ENCODE assay signal across 27 cellular contexts in the genomic region with DNA sequence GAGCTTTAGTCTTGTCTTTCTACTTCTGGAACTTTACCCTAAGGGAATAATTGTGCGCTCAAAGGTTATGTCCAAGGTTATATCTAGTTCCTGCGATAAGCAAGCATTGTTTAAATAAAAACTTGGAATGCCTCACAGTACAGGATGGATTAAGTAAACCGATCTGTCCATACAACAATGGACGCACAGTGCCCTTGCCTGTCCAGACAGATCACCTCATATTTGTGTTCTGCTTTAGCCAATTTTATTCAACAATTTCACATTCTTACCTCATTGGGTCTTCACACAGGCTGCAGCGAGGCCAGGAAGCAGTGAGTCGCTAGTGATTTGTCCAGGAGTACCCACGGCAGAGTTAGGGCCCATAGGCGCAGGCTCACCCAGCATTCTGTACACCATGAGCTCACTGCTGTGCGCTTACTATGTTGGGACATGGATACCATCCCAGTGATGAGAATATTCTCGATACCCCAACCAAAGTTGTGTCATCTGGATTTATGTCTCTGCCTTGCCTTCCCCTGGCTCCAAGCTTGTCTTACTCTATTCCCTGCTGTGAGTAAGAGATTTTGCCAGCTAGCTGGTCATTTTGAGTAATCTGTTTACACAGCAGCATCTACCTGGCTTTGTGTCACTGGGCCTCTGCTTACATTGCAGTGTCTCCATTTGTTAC. TPM values are rescaled to one million over a fixed set of nuclear protein-coding genes. Genes with fewer than 3 reads are reported as not detected.
DNase-seq lines count a peak whose midpoint lies in the region; ATAC-seq and TF ChIP-seq lines count a peak whose summit lies in the region.
"Had no signal": no experiment of that assay in that cellular context is flagged by ENCODE, and none has a peak within 500 bp of the region (broad histone marks: within the 10 kb centered on the region; RNA-seq: fewer than 3 reads in every experiment).

No MANE protein-coding gene starts in this region.

- H3K4me2 ChIP-seq in GM23248 (ENCODE audit: unreplicated experiment): no peak overlapping the region
- H3K4me2 ChIP-seq: PC-9 had no signal

- H3K36me3 Mint-ChIP-seq in MCF 10A (ENCODE audit: insufficient read depth, unreplicated experiment): peaks cover 10% of the 10 kb centered on the region
- H3K36me3 Mint-ChIP-seq: CD4-positive, alpha-beta memory T cell had no signal

- H3K9ac ChIP-seq in GM23248: no peak overlapping the region

- no peaks in the 10 kb centered on the region for H3K27me3 ChIP-seq in GM23248 (replicated peaks; ENCODE audit: insufficient read depth)
- no peaks in the 10 kb centered on the region for H3K27me3 ChIP-seq in right lobe of liver

- H3K36me3 ChIP-seq in GM23248 (ENCODE audit: low read depth): no peaks in the 10 kb centered on the region
- H3K36me3 ChIP-seq in right lobe of liver: no peaks in the 10 kb centered on the region
- H3K36me3 ChIP-seq: left ventricle myocardium inferior had no signal

- H3F3A ChIP-seq in GM23248 (ENCODE audit: insufficient read depth): no peaks in the 10 kb centered on the region

- H3K4me1 ChIP-seq in GM23248 (ENCODE audit: insufficient read depth): no peaks in the 10 kb centered on the region
- peaks cover 0 to 9% (median 0%) of the 10 kb centered on the region in 4 donors for H3K4me1 ChIP-seq in right lobe of liver
- H3K4me1 ChIP-seq: left ventricle myocardium inferior had no signal

- intact Hi-C loops in MCF 10A (cut with micrococcal nuclease) (no loop called here), right lobe of liver (cut with DNase I) (no loop called here), Right ventricle myocardium superior (cut with DNase I) (no loop called here)

- BruUV-seq in MCF 10A (replicated peaks; lab: Mats Ljungman, UMichigan): no TSS peak

- WGBS in GM23248 (ENCODE audit: low coverage in 1 of 2, low lambda C conversion rate in 2 of 2, missing lambda C conversion rate in 2 of 2), 2 experiments: 70% methylated on average over 10 of the region's 10 CpGs
- WGBS in right lobe of liver (ENCODE audit: insufficient coverage, low coverage, low lambda C conversion rate, missing lambda C conversion rate): 49% methylated on average over 10 of the region's 10 CpGs

- peak overlapping the region; percentile 78 for H3K27ac Mint-ChIP-seq in MCF 10A (ENCODE audit: low read depth, unreplicated experiment)
- H3K27ac Mint-ChIP-seq: activated CD4-positive, alpha-beta memory T cell treated with anti-CD3 and anti-CD28 coated beads, Interleukin-2, amount 10 ng/mL, durations not matched to agents 7 days and 5 days; activated naive CD4-positive, alpha-beta T cell treated with anti-CD3 and anti-CD28 coated beads for 36 hours; activated T-cell treated with anti-CD3 and anti-CD28 coated beads, Interleukin-2, amount 50 U/mL, for 24 hours; CD4-positive, alpha-beta memory T cell; T-helper 2 cell treated with Interferon-gamma antibody and Interleukin-4, amounts not matched to agents 5 μg/mL and 100 μg/mL, for 36 hours had no signal

- no peaks in the 10 kb centered on the region for H3K9me3 Mint-ChIP-seq in MCF 10A (ENCODE audit: unreplicated experiment)

- no peaks in the 10 kb centered on the region for H3K79me2 ChIP-seq in GM23248 (ENCODE audit: insufficient read depth)

- no peak overlapping the region for H3K4me3 ChIP-seq in GM23248
- no peak overlapping the region for H3K4me3 ChIP-seq in right lobe of liver
- H3K4me3 ChIP-seq: left ventricle myocardium inferior, PC-9 had no signal

- POLR2A ChIA-PET in MCF 10A (lab: Yijun Ruan, JAX): interaction anchor here (0.6 to 1.7 kb wide), 6 partner anchors 9 to 108 kb away, joined by 3 to 7 read pairs (median 3); no protein-coding TSS in a partner anchor

- in situ Hi-C loops in GM23248 (cut with MboI): no loop called here

- CTCF ChIA-PET in MCF 10A (lab: Yijun Ruan, JAX): interaction anchor here (0.9 to 1.2 kb wide), 3 partner anchors 39 to 107 kb away, joined by 3 to 5 read pairs (median 3); a partner anchor contains a TSS

- no peaks in the 10 kb centered on the region for H4K20me1 ChIP-seq in GM23248 (ENCODE audit: insufficient read depth)

- no peak overlapping the region for H3K4me3 Mint-ChIP-seq in MCF 10A (ENCODE audit: unreplicated experiment)
- H3K4me3 Mint-ChIP-seq: activated CD4-positive, alpha-beta memory T cell treated with anti-CD3 and anti-CD28 coated beads, Interleukin-2, amount 10 ng/mL, durations not matched to agents 7 days and 5 days; activated naive CD4-positive, alpha-beta T cell treated with anti-CD3 and anti-CD28 coated beads for 36 hours; activated T-cell treated with anti-CD3 and anti-CD28 coated beads, Interleukin-2, amount 50 U/mL, for 24 hours; CD4-positive, alpha-beta memory T cell; neural crest cell; stimulated activated naive CD8-positive, alpha-beta T cell treated with anti-CD3 and anti-CD28 coated beads, Interleukin-15, amount 100 ng/mL, for 72 hours; T-helper 2 cell treated with Interferon-gamma antibody and Interleukin-4, amounts not matched to agents 5 μg/mL and 100 μg/mL, for 36 hours had no signal

- H3K27ac ChIP-seq in GM23248: no peak overlapping the region
- peak overlapping the region in 1 of 3 donors; percentile 16 for H3K27ac ChIP-seq in right lobe of liver
- H3K27ac ChIP-seq: left ventricle myocardium inferior, PC-9 had no signal

- DNase-seq in GM23248: peak; percentile 5
- peak; percentile 74 for DNase-seq in NCI-H226
- DNase-seq in MCF 10A (ENCODE audit: unreplicated experiment): peak; percentile 67
- DNase-seq in right lobe of liver: peak in 1 of 3 donors; percentile 60
- no peak for DNase-seq in omental fat pad (ENCODE audit: low spot score)
- no peak for DNase-seq in Right ventricle myocardium superior
- DNase-seq: activated CD4-positive, alpha-beta memory T cell treated with anti-CD3 and anti-CD28 coated beads, Interleukin-2, amount 10 ng/mL, durations not matched to agents 7 days and 5 days; activated CD4-positive, CD25-positive, alpha-beta regulatory T cell; activated naive CD4-positive, alpha-beta T cell treated with anti-CD3 and anti-CD28 coated beads for 36 hours; activated T-cell treated with anti-CD3 and anti-CD28 coated beads, Interleukin-2, amount 50 U/mL, for 24 hours; amygdala; CD4-positive, alpha-beta memory T cell; DMS153; effector CD8-positive, alpha-beta T cell; Karpas-422; left ventricle myocardium inferior; NCI-H1105; NCI-H524 treated with DMSO at 0.1 percent for 48 hours; PC-9; small intestine; stimulated activated CD4-positive, alpha-beta T cell treated with anti-CD3 and anti-CD28 coated beads, Interleukin-4, amount 100 ng/mL, for 1 hour; stimulated activated naive CD8-positive, alpha-beta T cell treated with anti-CD3 and anti-CD28 coated beads, Interleukin-15, amount 100 ng/mL, for 72 hours; trophoblast cell had no signal

- ATAC-seq in right lobe of liver: peak; percentile 52 to 93 (median 80)
- ATAC-seq in HG03280 (IDR thresholded peaks at IDR 0.05; ENCODE audit: unreplicated experiment): no peak
- no peak for ATAC-seq in HG02610 (IDR thresholded peaks at IDR 0.05; ENCODE audit: unreplicated experiment)
- no peak for ATAC-seq in omental fat pad (ENCODE audit: low FRiP score)
- ATAC-seq in Right ventricle myocardium superior (ENCODE audit: poor library complexity): no peak
- ATAC-seq: stimulated activated naive CD8-positive, alpha-beta T cell treated with anti-CD3 and anti-CD28 coated beads, Interleukin-15, amount 100 ng/mL, for 72 hours had no signal

- no peaks in the 10 kb centered on the region for H3K27me3 Mint-ChIP-seq in MCF 10A (ENCODE audit: insufficient read depth, unreplicated experiment)
- H3K27me3 Mint-ChIP-seq: activated CD4-positive, alpha-beta memory T cell treated with anti-CD3 and anti-CD28 coated beads, Interleukin-2, amount 10 ng/mL, durations not matched to agents 7 days and 5 days; activated T-cell treated with anti-CD3 and anti-CD28 coated beads, Interleukin-2, amount 50 U/mL, for 24 hours; stimulated activated naive CD8-positive, alpha-beta T cell treated with anti-CD3 and anti-CD28 coated beads, Interleukin-15, amount 100 ng/mL, for 72 hours had no signal

- no peaks in the 10 kb centered on the region for H3K9me2 ChIP-seq in GM23248 (ENCODE audit: insufficient read depth)

- peaks cover 15% of the 10 kb centered on the region for H3K4me1 Mint-ChIP-seq in MCF 10A (ENCODE audit: insufficient read depth, unreplicated experiment)
- H3K4me1 Mint-ChIP-seq: activated CD4-positive, alpha-beta memory T cell treated with anti-CD3 and anti-CD28 coated beads, Interleukin-2, amount 10 ng/mL, durations not matched to agents 7 days and 5 days; CD4-positive, alpha-beta memory T cell; neural crest cell; stimulated activated naive CD8-positive, alpha-beta T cell treated with anti-CD3 and anti-CD28 coated beads, Interleukin-15, amount 100 ng/mL, for 72 hours had no signal

- H2AFZ ChIP-seq in GM23248: no peak overlapping the region
- H2AFZ ChIP-seq: PC-9 had no signal

- peak; percentile 37 for TF ChIP-seq POLR2A in right lobe of liver (IDR thresholded peaks at IDR 0.05)

- H3K9me3 ChIP-seq in GM23248 (ENCODE audit: low read depth): no peaks in the 10 kb centered on the region
- H3K9me3 ChIP-seq in right lobe of liver: no peaks in the 10 kb centered on the region

- TF ChIP-seq CTCF in MCF 10A (IDR thresholded peaks at IDR 0.05; ENCODE audit: unreplicated experiment) (no peak), right lobe of liver (IDR thresholded peaks at IDR 0.05) (no peak), omental fat pad (IDR thresholded peaks at IDR 0.05) (no peak)

RNA-seq across cellular contexts. Expression of a gene that starts 39.8 kb away (rescaled TPM):
- total RNA-seq in GM23248 (2014; rRNA removed; shearing (Covaris generic)): 0.25 TPM in 1 of 2 replicates, not detected in the other
- polyA plus RNA-seq in GM23248 (2016; fragmentation: Nextera tagmentation; extraction: Ambion mirVana): 0.08 TPM in 1 of 2 replicates, not detected in the other
- total RNA-seq in MCF 10A (2022): 1.9 and 3.2 TPM in 2 replicates
- total RNA-seq in right lobe of liver: 10 to 100 TPM in 2 of 6 experiments, 1 to 10 TPM in 4; 2.1 to 11.6 (median 6.8) TPM
- 1 to 10 TPM in 1 of 4 donors, under 1 TPM in 2, not detected in 1; 0.72 to 1.3 (median 0.88) TPM for total RNA-seq in omental fat pad
- not detected for total RNA-seq in Right ventricle myocardium superior
- polyA plus RNA-seq: CD4-positive, alpha-beta memory T cell had no signal

Comparison
In these comparisons a context has a peak if more than half of its experiments do, and no peak if none do; other contexts are left out.
1. DNase-seq: peak in GM23248 (single experiment), NCI-H226 (single experiment) and MCF 10A (single experiment); none in omental fat pad (single experiment) and Right ventricle myocardium superior (single experiment).
2. ATAC-seq: peak in right lobe of liver (4 of 4); none in HG03280 (single experiment), HG02610 (single experiment), omental fat pad (single experiment) and Right ventricle myocardium superior (single experiment).